In the genomic region with DNA sequence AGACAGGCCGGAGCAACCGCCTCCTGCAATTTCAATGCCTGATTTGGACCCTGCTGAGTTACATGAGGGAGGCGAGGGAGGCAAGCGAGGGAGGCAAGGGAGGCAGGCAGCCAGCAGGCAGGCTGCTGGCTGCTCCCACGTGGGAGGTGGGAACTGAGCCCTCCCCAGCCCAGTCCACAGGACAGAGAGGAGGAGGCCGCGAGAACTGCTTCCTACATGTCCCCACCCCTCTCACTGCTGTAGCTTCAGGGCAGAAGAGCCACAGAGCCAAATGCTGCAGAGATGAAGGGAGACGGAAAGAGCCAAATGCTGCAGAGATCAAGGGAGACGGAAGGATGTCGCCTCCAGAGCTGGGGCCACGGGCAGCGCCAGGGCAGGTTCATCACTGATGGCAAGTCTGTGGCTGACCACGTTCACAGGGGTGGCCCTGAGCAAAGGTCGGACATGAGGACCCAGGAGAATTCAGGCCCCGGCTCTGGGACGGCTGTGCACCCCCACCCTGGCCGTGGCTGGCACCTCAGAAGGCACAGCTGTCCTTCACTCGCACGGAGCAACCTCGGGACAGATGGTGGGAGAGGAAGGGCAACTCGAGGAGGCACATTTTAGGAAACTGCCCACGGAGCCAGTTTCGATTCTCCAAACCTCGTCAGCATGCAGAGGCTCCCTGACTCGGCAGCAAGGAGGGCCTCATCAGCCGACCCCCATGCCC, we compare ENCODE assay signal across 9 cellular contexts. TPM values are rescaled to one million over a fixed set of nuclear protein-coding genes. Genes with fewer than 3 reads are reported as not detected.
A peak's percentile ranks its signal among the peaks of the same experiment; 100 is the strongest.
DNase-seq lines count a peak whose midpoint lies in the region; ATAC-seq, FAIRE-seq and TF ChIP-seq lines count a peak whose summit lies in the region.
"Had no signal": no experiment of that assay in that cellular context is flagged by ENCODE, and none has a peak within 500 bp of the region (broad histone marks: within the 10 kb centered on the region; RNA-seq: fewer than 3 reads in every experiment).

No MANE protein-coding gene starts in this region.

- intact Hi-C loops in head of caudate nucleus (cut with DNase I) = no loop called here

- FAIRE-seq in frontal cortex (lab: Jason Lieb, UNC) = no peak

- CTCF ChIA-PET in T-cell (lab: Charles Lee) = no interaction called here

- peak overlapping the region; percentile 23; the same call in 1 of the 2 replicates for H3K4me2 ChIP-seq in DND-41 (ENCODE audit: insufficient read depth, low read length)

- H3K4me3 ChIP-seq in DND-41 (ENCODE audit: low read depth in 1 of 2, low read length in 2 of 2) = no peak overlapping the region

- H3K27me3 Mint-ChIP-seq in T-cell = peaks cover 0 to 3% of the 10 kb centered on the region in 2 donors

- H3K27me3 ChIP-seq in DND-41 (ENCODE audit: insufficient read depth, low read length, poor library complexity) = peaks cover 41% of the 10 kb centered on the region

- H3K9ac ChIP-seq in DND-41 (ENCODE audit: low read depth, low read length) = no peak overlapping the region

- POLR2A ChIA-PET in T-cell (lab: Charles Lee) = no interaction called here

- TF ChIP-seq POLR2A in GM18505 (IDR thresholded peaks at IDR 0.05; ENCODE audit: borderline replicate concordance, extremely low read depth, insufficient read depth, insufficient read length) = no peak

- DNase-seq in DND-41 = peak; percentile 59
- DNase-seq in T-cell = peak in 24 of 34 experiments; percentile 9 to 59 (median 38)
- peak in 41 of 42 donors; percentile 34 to 80 (median 55) for DNase-seq in head of caudate nucleus
- peak; percentile 69 for DNase-seq in pons (ENCODE audit: low spot score)
- DNase-seq in frontal cortex (ENCODE audit: low spot score in 2 of 2) = no peak
- DNase-seq in NCI-H2196 treated with DMSO at 0.1 percent for 48 hours (lab: John Stamatoyannopoulos, UW; ENCODE audit: unreplicated experiment) = no peak
- DNase-seq: KBM-7 had no signal

- no peaks in the 10 kb centered on the region for H3K9me3 Mint-ChIP-seq in T-cell

- peak overlapping the region in 1 of 2 donors; percentile 71 for H3K27ac Mint-ChIP-seq in T-cell

- H3K4me1 ChIP-seq in DND-41 (ENCODE audit: insufficient read depth, low read length) = peaks cover 3% of the 10 kb centered on the region; the same call in 1 of the 2 replicates

- H3K4me1 Mint-ChIP-seq in T-cell = peaks cover 9 to 67% (median 60%) of the 10 kb centered on the region in 3 donors

- H3K36me3 Mint-ChIP-seq in T-cell = peaks cover 2% of the 10 kb centered on the region

- H3K27ac ChIP-seq in DND-41 (ENCODE audit: low read length) = no peak overlapping the region

- H4K20me1 ChIP-seq in DND-41 (ENCODE audit: insufficient read depth, low read length) = peaks cover 8% of the 10 kb centered on the region

- peak overlapping the region in 2 of 3 donors; percentile 76 to 80 for H3K4me3 Mint-ChIP-seq in T-cell

- TF ChIP-seq CTCF in DND-41 (IDR thresholded peaks at IDR 0.05; ENCODE audit: borderline replicate concordance, extremely low read depth, low read length, poor library complexity, severe bottlenecking) = no peak

- no peak overlapping the region for H2AFZ ChIP-seq in DND-41 (ENCODE audit: low read depth, low read length)

- no peaks in the 10 kb centered on the region for H3K9me3 ChIP-seq in DND-41 (ENCODE audit: insufficient read depth, low read length, severe bottlenecking)

- H3K36me3 ChIP-seq in DND-41 (ENCODE audit: insufficient read depth, low read length) = no peaks in the 10 kb centered on the region

- no peaks in the 10 kb centered on the region for H3K79me2 ChIP-seq in DND-41 (ENCODE audit: insufficient read depth, low read length)

- ATAC-seq in DND-41 (ENCODE audit: insufficient read depth, low read depth) (peak; percentile 93), T-cell (replicated peaks in 1 of 4) (peak in 3 of 4 experiments; percentile 82 to 87 (median 83)), GM18505 (IDR thresholded peaks at IDR 0.05; ENCODE audit: unreplicated experiment) (no peak), HG03457 (IDR thresholded peaks at IDR 0.05; ENCODE audit: unreplicated experiment) (no peak)

RNA-seq across cellular contexts. Expression of a gene that starts 21.5 kb away (rescaled TPM):
- total RNA-seq in T-cell (10 to 100 TPM in 1 of 5 donors, 1 to 10 TPM in 4; 4.5 to 10.5 (median 5.3) TPM), frontal cortex (3.3 TPM)

Comparison
In these comparisons a context has a peak if more than half of its experiments do, and no peak if none do; other contexts are left out.
1. ATAC-seq: peak in DND-41 (single experiment) and T-cell (3 of 4); none in GM18505 (single experiment) and HG03457 (single experiment).
2. DNase-seq: peak in DND-41 (single experiment), T-cell (24 of 34), head of caudate nucleus (41 of 42) and pons (single experiment); none in frontal cortex (0 of 2) and NCI-H2196 treated with DMSO at 0.1 percent for 48 hours (single experiment).